In the genomic region with DNA sequence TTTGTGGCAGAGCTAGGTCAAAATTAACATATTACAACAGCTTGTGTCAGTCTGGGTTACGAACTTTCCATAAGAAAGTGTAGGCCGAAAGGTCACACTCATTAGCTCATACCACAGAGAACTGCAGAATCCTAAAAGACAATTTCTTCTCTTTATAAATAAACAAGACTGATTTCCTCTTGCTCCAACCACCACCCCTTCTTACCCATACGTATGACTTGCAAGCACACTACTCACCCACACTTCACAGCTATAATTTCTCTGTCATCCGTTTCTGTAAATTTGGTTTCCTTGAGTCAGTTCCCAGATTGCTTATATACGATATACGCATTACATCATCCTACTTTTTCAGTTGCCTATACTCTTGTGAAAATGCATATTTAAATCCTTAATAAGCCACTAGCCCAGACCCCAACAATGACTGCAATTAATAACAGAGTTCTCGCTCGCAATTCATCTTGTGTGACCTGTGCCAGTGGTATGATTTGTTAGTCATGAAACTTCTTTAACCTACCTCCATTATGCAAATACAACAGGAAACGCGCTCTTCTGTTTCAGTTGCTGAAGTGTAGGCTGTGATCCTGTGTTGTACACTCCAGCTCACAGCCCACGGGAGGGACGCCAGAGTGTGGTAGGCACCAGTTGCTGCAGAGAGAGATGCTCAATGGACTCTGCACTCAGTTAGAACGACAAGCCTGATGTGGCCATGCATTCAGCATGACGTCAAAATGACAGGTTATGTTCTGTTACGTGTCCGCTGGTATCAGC, we compare ENCODE assay signal across 13 cellular contexts.
DNase-seq lines count a peak whose midpoint lies in the region; ATAC-seq and TF ChIP-seq lines count a peak whose summit lies in the region.
"Had no signal": no experiment of that assay in that cellular context is flagged by ENCODE, and none has a peak within 500 bp of the region (broad histone marks: within the 10 kb centered on the region; RNA-seq: fewer than 3 reads in every experiment).

No MANE protein-coding gene starts in this region.

- ATAC-seq in GM18511 (IDR thresholded peaks at IDR 0.05; ENCODE audit: unreplicated experiment) (peak; percentile 67), HG02870 (IDR thresholded peaks at IDR 0.05; ENCODE audit: unreplicated experiment) (peak; percentile 95), lung (ENCODE audit: insufficient read depth, low FRiP score) (peak; percentile 64), heart right ventricle (no peak)
- ATAC-seq in activated naive CD8-positive, alpha-beta T cell treated with anti-CD3 and anti-CD28 coated beads, Interleukin-2, amount 50 U/mL, for 24 hours: no peak
- ATAC-seq: stimulated activated naive CD8-positive, alpha-beta T cell treated with anti-CD3 and anti-CD28 coated beads, Interleukin-15, Interleukin-2, amounts not matched to agents 100 U/mL and 50 U/mL, for 24 hours had no signal

- H3K4me1 Mint-ChIP-seq in activated naive CD8-positive, alpha-beta T cell treated with anti-CD3 and anti-CD28 coated beads, Interleukin-2, amount 50 U/mL, for 24 hours: no peaks in the 10 kb centered on the region
- H3K4me1 Mint-ChIP-seq: activated CD4-positive, alpha-beta T cell treated with anti-CD3 and anti-CD28 coated beads, Interleukin-2, amount 10 ng/mL, durations not matched to agents 24 days and 14 days had no signal

- no peaks in the 10 kb centered on the region for H3K36me3 Mint-ChIP-seq in activated naive CD8-positive, alpha-beta T cell treated with anti-CD3 and anti-CD28 coated beads, Interleukin-2, amount 50 U/mL, for 24 hours (ENCODE audit: low read depth)

- H3K4me2 ChIP-seq in OCI-LY3 (ENCODE audit: low read length): peak overlapping the region; percentile 31

- intact Hi-C loops in heart right ventricle (cut with DNase I): no loop called here

- H3K27ac ChIP-seq in OCI-LY3 (ENCODE audit: low read length) (no peak overlapping the region), lung (ENCODE audit: low read depth in 1 of 2, low read length in 1 of 2) (no peak overlapping the region), heart right ventricle (no peak overlapping the region)

- TF ChIP-seq CTCF in OCI-LY3 (IDR thresholded peaks at IDR 0.05; ENCODE audit: low read depth, low read length) (no peak), lung (IDR thresholded peaks at IDR 0.05; ENCODE audit: control extremely low read depth, extremely low read depth) (no peak), heart right ventricle (IDR thresholded peaks at IDR 0.05) (no peak)

- H3K9me3 ChIP-seq in OCI-LY3 (ENCODE audit: insufficient read depth, low read length) (0 out of 2 replicates have a peak, but pooled peaks cover 1% of the 10 kb centered on the region), lung (ENCODE audit: control insufficient read depth in 2 of 2, insufficient read depth in 1 of 2, low read length in 1 of 2) (no peaks in the 10 kb centered on the region), heart right ventricle (no peaks in the 10 kb centered on the region)

- H3K9ac ChIP-seq in OCI-LY3 (ENCODE audit: low read length): no peak overlapping the region

- peaks cover under 1% of the 10 kb centered on the region for H3K9me3 Mint-ChIP-seq in activated naive CD8-positive, alpha-beta T cell treated with anti-CD3 and anti-CD28 coated beads, Interleukin-2, amount 50 U/mL, for 24 hours
- H3K9me3 Mint-ChIP-seq: activated CD4-positive, alpha-beta T cell treated with anti-CD3 and anti-CD28 coated beads, Interleukin-2, amount 10 ng/mL, durations not matched to agents 24 days and 14 days had no signal

- H3K27me3 ChIP-seq in OCI-LY3 (ENCODE audit: low read depth, low read length) (no peaks in the 10 kb centered on the region), lung (ENCODE audit: control insufficient read depth, insufficient read depth) (no peaks in the 10 kb centered on the region), heart right ventricle (no peaks in the 10 kb centered on the region)

- H3K4me3 Mint-ChIP-seq in activated naive CD8-positive, alpha-beta T cell treated with anti-CD3 and anti-CD28 coated beads, Interleukin-2, amount 50 U/mL, for 24 hours: no peak overlapping the region
- H3K4me3 Mint-ChIP-seq: activated CD4-positive, alpha-beta T cell treated with anti-CD3 and anti-CD28 coated beads, Interleukin-2, amount 10 ng/mL, durations not matched to agents 24 days and 14 days had no signal

- WGBS in lung, 2 donors: 80 to 82% methylated on average over 16 of the region's 16 CpGs
- WGBS in heart right ventricle, 2 donors: 80% methylated on average over 16 of the region's 16 CpGs

- H3K4me1 ChIP-seq in OCI-LY3 (ENCODE audit: low read length) (peaks cover 5% of the 10 kb centered on the region), lung (ENCODE audit: control insufficient read depth in 2 of 2, insufficient read depth in 2 of 2, low read length in 2 of 2) (no peaks in the 10 kb centered on the region), heart right ventricle (peaks cover 0 to 6% (median 0%) of the 10 kb centered on the region in 9 donors)

- no peak overlapping the region for H3K27ac Mint-ChIP-seq in activated naive CD8-positive, alpha-beta T cell treated with anti-CD3 and anti-CD28 coated beads, Interleukin-2, amount 50 U/mL, for 24 hours
- H3K27ac Mint-ChIP-seq: activated CD4-positive, alpha-beta T cell treated with anti-CD3 and anti-CD28 coated beads, Interleukin-2, amount 10 ng/mL, durations not matched to agents 24 days and 14 days had no signal

- no peaks in the 10 kb centered on the region for H3K27me3 Mint-ChIP-seq in activated naive CD8-positive, alpha-beta T cell treated with anti-CD3 and anti-CD28 coated beads, Interleukin-2, amount 50 U/mL, for 24 hours
- H3K27me3 Mint-ChIP-seq: activated CD4-positive, alpha-beta T cell treated with anti-CD3 and anti-CD28 coated beads, Interleukin-2, amount 10 ng/mL, durations not matched to agents 24 days and 14 days had no signal

- H3K4me3 ChIP-seq in OCI-LY3 (ENCODE audit: low read length) (no peak overlapping the region), lung (no peak overlapping the region), heart right ventricle (no peak overlapping the region)

- H4K20me1 ChIP-seq in OCI-LY3 (ENCODE audit: insufficient read depth, low read length): no peaks in the 10 kb centered on the region

- DNase-seq in lung (ENCODE audit: low spot score) (no peak), heart right ventricle (no peak)
- no peak for DNase-seq in activated naive CD8-positive, alpha-beta T cell treated with anti-CD3 and anti-CD28 coated beads, Interleukin-2, amount 50 U/mL, for 24 hours
- no peak for DNase-seq in activated CD8-positive, alpha-beta memory T cell treated with anti-CD3 and anti-CD28 coated beads, Interleukin-2, amount 50 U/mL, for 4 hours
- no peak for DNase-seq in activated CD4-positive, alpha-beta T cell treated with anti-CD3 and anti-CD28 coated beads, Interleukin-2, amount 50 U/mL, for 1 hour
- DNase-seq: activated CD4-positive, alpha-beta T cell treated with anti-CD3 and anti-CD28 coated beads, Interleukin-2, amount 10 ng/mL, durations not matched to agents 24 days and 14 days; activated gamma-delta T cell treated with Interleukin-2 at 50 U/mL for 16 hours; DMS79 treated with DMSO at 0.1 percent for 48 hours; stimulated activated CD4-positive, alpha-beta T cell treated with anti-CD3 and anti-CD28 coated beads, Interleukin-4, amount 100 ng/mL, for 24 hours; stimulated activated naive CD8-positive, alpha-beta T cell treated with anti-CD3 and anti-CD28 coated beads, Interleukin-15, Interleukin-2, amounts not matched to agents 100 U/mL and 50 U/mL, for 24 hours had no signal

- no peaks in the 10 kb centered on the region for H3K36me3 ChIP-seq in OCI-LY3 (replicated peaks; ENCODE audit: low read depth, low read length)
- no peaks in the 10 kb centered on the region for H3K36me3 ChIP-seq in lung (ENCODE audit: control insufficient read depth in 2 of 2, insufficient read depth in 2 of 2, low read length in 2 of 2)
- H3K36me3 ChIP-seq in heart right ventricle: no peaks in the 10 kb centered on the region

- H2AFZ ChIP-seq in OCI-LY3 (ENCODE audit: low read depth, low read length): no peak overlapping the region

- H3K79me2 ChIP-seq in OCI-LY3 (ENCODE audit: low read length): no peaks in the 10 kb centered on the region

Comparison
In these comparisons a context has a peak if more than half of its experiments do, and no peak if none do; other contexts are left out.
1. ATAC-seq: peak in GM18511 (single experiment), HG02870 (single experiment) and lung (single experiment); none in activated naive CD8-positive, alpha-beta T cell treated with anti-CD3 and anti-CD28 coated beads, Interleukin-2, amount 50 U/mL, for 24 hours (single experiment) and heart right ventricle (0 of 8).